In genomic region chr1:19405195-19405760, GRCh38 we compare ENCODE assay signal across 10 cellular contexts.
DNase-seq lines count a peak whose midpoint lies in the region; ATAC-seq, FAIRE-seq and TF ChIP-seq lines count a peak whose summit lies in the region.
"Had no signal": no experiment of that assay in that cellular context is flagged by ENCODE, and none has a peak within 500 bp of the region (broad histone marks: within the 10 kb centered on the region; RNA-seq: fewer than 3 reads in every experiment).

No MANE protein-coding gene starts in this region.

- H3K9ac ChIP-seq in HepG2 (ENCODE audit: insufficient read depth, low read depth, low read length) = no peak overlapping the region

- TF ChIP-seq CTCF in HepG2 (CRISPR knock-in tag; IDR thresholded peaks at IDR 0.05) (no peak), right lobe of liver (IDR thresholded peaks at IDR 0.05) (no peak), kidney epithelial cell (IDR thresholded peaks at IDR 0.05; ENCODE audit: insufficient read depth, low read length, poor library complexity, severe bottlenecking) (peak; percentile 10), vagina (IDR thresholded peaks at IDR 0.05) (no peak), mucosa of descending colon (IDR thresholded peaks at IDR 0.05) (no peak), RWPE1 (conservative IDR thresholded peaks at IDR 0.05; ENCODE audit: low read depth) (no peak)

- no peak overlapping the region for H3K27ac ChIP-seq in HepG2 (ENCODE audit: extremely low read length, insufficient read depth, low read length)
- no peak overlapping the region for H3K27ac ChIP-seq in right lobe of liver
- H3K27ac ChIP-seq in angular gyrus (ENCODE audit: low read depth, low read length) = peak overlapping the region; percentile 16
- peak overlapping the region; percentile 78 for H3K27ac ChIP-seq in vagina
- H3K27ac ChIP-seq in RWPE1 = no peak overlapping the region

- peaks cover 8% of the 10 kb centered on the region; the same call in 1 of the 2 replicates for H4K20me1 ChIP-seq in HepG2 (ENCODE audit: insufficient read depth, low read length)

- no peak overlapping the region for H3K4me2 ChIP-seq in HepG2 (ENCODE audit: low read depth, low read length)

- no peak for DNase-seq in HepG2 (ENCODE audit: low spot score)
- no peak for DNase-seq in right lobe of liver
- no peak for DNase-seq in kidney epithelial cell (ENCODE audit: low read depth)
- no peak for DNase-seq in vagina (ENCODE audit: extremely low spot score in 2 of 2)
- DNase-seq in mucosa of descending colon = no peak
- no peak for DNase-seq in RWPE1 (ENCODE audit: low spot score)
- DNase-seq: activated CD4-positive, alpha-beta T cell treated with anti-CD3 and anti-CD28 coated beads, Interleukin-2, amount 50 U/mL, for 4 hours; foreskin melanocyte had no signal

- H3K27me3 ChIP-seq in HepG2 (ENCODE audit: control insufficient read depth in 1 of 2, insufficient read depth in 2 of 2, low read length in 2 of 2) (no peaks in the 10 kb centered on the region), right lobe of liver (no peaks in the 10 kb centered on the region), kidney epithelial cell (ENCODE audit: control insufficient read depth, insufficient read depth, low read length) (no peaks in the 10 kb centered on the region), vagina (no peaks in the 10 kb centered on the region)

- intact Hi-C loops in HepG2 (cut with micrococcal nuclease; ENCODE audit: unreplicated experiment) = no loop called here
- intact Hi-C loops in right lobe of liver (cut with DNase I) = no loop called here
- intact Hi-C loops in vagina (cut with DNase I) = no loop called here
- intact Hi-C loops in mucosa of descending colon (cut with DNase I, micrococcal nuclease) = no loop called here

- TF ChIP-seq EP300 in HepG2 (IDR thresholded peaks at IDR 0.05; ENCODE audit: low read depth in 2 of 2, low read length in 2 of 2) (no peak), HepG2 (CRISPR knock-in tag; IDR thresholded peaks at IDR 0.05; ENCODE audit: borderline replicate concordance) (no peak)

- in situ Hi-C loops in HepG2 (cut with HindIII; ENCODE audit: extremely low pct_ligation_motif_present, low pct_unique_long_range_greater_than_20kb) = no loop called here

- peak; percentile 26 for FAIRE-seq in HepG2 (lab: Jason Lieb, UNC)

- TF ChIP-seq POLR2A in HepG2 (IDR thresholded peaks at IDR 0.05; ENCODE audit: insufficient read depth in 1 of 2, low read depth in 2 of 2, low read length in 2 of 2) (no peak), right lobe of liver (IDR thresholded peaks at IDR 0.05) (no peak), vagina (IDR thresholded peaks at IDR 0.05) (no peak)

- H3K4me3 ChIP-seq in HepG2 (replicated peaks in 1 of 3; ENCODE audit: insufficient read depth in 1 of 3, low read depth in 2 of 3, low read length in 3 of 3) = no peak overlapping the region
- no peak overlapping the region for H3K4me3 ChIP-seq in right lobe of liver
- no peak overlapping the region for H3K4me3 ChIP-seq in kidney epithelial cell (ENCODE audit: low read depth, low read length)
- H3K4me3 ChIP-seq in vagina = no peak overlapping the region
- no peak overlapping the region for H3K4me3 ChIP-seq in mucosa of descending colon

- H2AFZ ChIP-seq in HepG2 (ENCODE audit: low read length) = no peak overlapping the region

- CTCF ChIA-PET in HepG2 (lab: Yijun Ruan, JAX; ENCODE audit: low intra/inter-chr PET ratio, low total read pairs) (no interaction called here), RWPE1 (lab: Yijun Ruan, JAX) (interaction anchor here (0.5 to 0.6 kb wide), 2 partner anchors 45 to 207 kb away, joined by 3 to 5 read pairs; no protein-coding TSS in a partner anchor)

- 95% methylated on average over 10 of the region's 10 CpGs for WGBS in HepG2 (ENCODE audit: low lambda C conversion rate)
- WGBS in right lobe of liver (ENCODE audit: insufficient coverage, low coverage, low lambda C conversion rate, missing lambda C conversion rate) = 90% methylated on average over 9 of the region's 10 CpGs

- TF ChIP-seq RAD21 in HepG2 (CRISPR knock-in tag; IDR thresholded peaks at IDR 0.05) = no peak

- H3K9me3 ChIP-seq in HepG2 (ENCODE audit: low read length) = no peaks in the 10 kb centered on the region
- no peaks in the 10 kb centered on the region for H3K9me3 ChIP-seq in right lobe of liver
- H3K9me3 ChIP-seq in vagina = no peaks in the 10 kb centered on the region
- H3K9me3 ChIP-seq in mucosa of descending colon = no peaks in the 10 kb centered on the region

- ATAC-seq in HepG2 (no peak), right lobe of liver (no peak), HG02763 (IDR thresholded peaks at IDR 0.05; ENCODE audit: unreplicated experiment) (no peak), mucosa of descending colon (no peak)

- POLR2A ChIA-PET in HepG2 (lab: Yijun Ruan, JAX) (interaction anchor here (0.7 kb wide), 1 partner anchor 18 kb away, joined by 3 read pairs; no protein-coding TSS in a partner anchor), RWPE1 (lab: Yijun Ruan, JAX; ENCODE audit: low non-redundant PET) (interaction anchor here (0.6 kb wide), 1 partner anchor 79 kb away, joined by 3 read pairs; no protein-coding TSS in a partner anchor)

- H3K4me1 ChIP-seq in HepG2 (ENCODE audit: insufficient read depth, low read length) (peaks cover 70% of the 10 kb centered on the region), right lobe of liver (peaks cover 0 to 17% (median 2%) of the 10 kb centered on the region in 4 donors), vagina (peaks cover 78% of the 10 kb centered on the region), mucosa of descending colon (ENCODE audit: low read depth) (peaks cover 10% of the 10 kb centered on the region)

- H3K79me2 ChIP-seq in HepG2 (ENCODE audit: insufficient read depth, low read length) = peaks cover 53% of the 10 kb centered on the region

- no TSS peak for BruUV-seq in HepG2 (replicated peaks; lab: Mats Ljungman, UMichigan)

- H3K36me3 ChIP-seq in HepG2 (replicated peaks in 1 of 2; ENCODE audit: control insufficient read depth in 1 of 2, insufficient read depth in 2 of 2, low read length in 2 of 2) (peaks cover 1 to 9% of the 10 kb centered on the region in 2 experiments; a peak in 4 of 5 replicates), right lobe of liver (peaks cover 0 to 3% (median 0%) of the 10 kb centered on the region in 4 donors), kidney epithelial cell (ENCODE audit: control insufficient read depth, insufficient read depth, low read length) (no peaks in the 10 kb centered on the region), vagina (no peaks in the 10 kb centered on the region), mucosa of descending colon (ENCODE audit: low read depth) (no peaks in the 10 kb centered on the region)

TF ChIP-seq in HepG2, 621 proteins besides CTCF, POLR2A, EP300 and RAD21:
- TF ChIP-seq ZNF691 (CRISPR knock-in tag; IDR thresholded peaks at IDR 0.05; ENCODE audit: borderline replicate concordance, low read depth) (no peak), ZBTB33 (CRISPR knock-in tag; IDR thresholded peaks at IDR 0.05) (peak; percentile 99)
TF ChIP-seq in HepG2: peak in this region for 1.

Comparison
In these comparisons a context has a peak if more than half of its experiments do, and no peak if none do; other contexts are left out.
1. H3K27ac ChIP-seq: peak in angular gyrus (single experiment) and vagina (single experiment); none in HepG2 (single experiment), right lobe of liver (0 of 3) and RWPE1 (single experiment).